ENCODE assay signal across 1 cellular context in the genomic region with DNA sequence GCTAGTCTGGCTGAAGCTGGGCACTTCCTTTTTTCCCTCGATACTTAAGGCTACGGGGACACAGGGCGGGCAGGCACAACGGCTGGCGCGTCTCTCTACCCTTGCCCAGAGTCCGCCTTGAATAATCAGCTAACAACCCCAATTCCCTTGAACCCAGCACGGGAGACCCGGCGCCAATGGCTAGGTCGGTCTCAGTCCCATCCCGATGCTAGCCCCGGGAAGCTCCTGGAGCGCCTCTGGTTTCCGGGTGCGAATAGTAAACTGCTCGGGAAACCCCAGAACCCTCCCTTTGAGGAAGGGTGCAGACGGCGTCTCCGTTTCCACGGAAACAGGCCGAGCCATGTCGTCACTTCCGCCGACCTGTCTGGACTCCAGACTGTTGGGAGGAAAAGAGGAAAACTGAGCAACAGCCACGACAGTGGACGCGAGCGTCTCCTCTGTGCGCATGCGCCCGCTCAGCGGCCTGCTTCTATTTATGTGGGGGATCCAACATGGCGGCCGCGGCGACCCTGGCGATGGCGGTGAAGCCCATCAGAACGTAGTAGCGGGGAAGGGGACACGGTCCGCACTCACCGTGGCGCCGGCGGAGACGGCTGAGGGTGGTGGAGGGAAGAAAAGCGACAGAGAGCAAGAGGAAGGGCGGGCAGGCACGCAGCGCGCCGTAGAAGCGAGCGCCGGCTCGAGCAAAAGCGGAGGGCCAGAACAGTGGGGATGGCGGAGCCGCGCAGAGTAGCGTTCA.
TF ChIP-seq lines count a peak whose summit lies in the region.

A gene (plus strand): TSS at position 464 of the 739 bp plus-strand sequence. CDS start 248 bp downstream, at position 712.

TF ChIP-seq in neural cell, 6 proteins besides CTCF, POLR2A, EP300 and RAD21 (continued from another document):
- TF ChIP-seq, protein P1, sequence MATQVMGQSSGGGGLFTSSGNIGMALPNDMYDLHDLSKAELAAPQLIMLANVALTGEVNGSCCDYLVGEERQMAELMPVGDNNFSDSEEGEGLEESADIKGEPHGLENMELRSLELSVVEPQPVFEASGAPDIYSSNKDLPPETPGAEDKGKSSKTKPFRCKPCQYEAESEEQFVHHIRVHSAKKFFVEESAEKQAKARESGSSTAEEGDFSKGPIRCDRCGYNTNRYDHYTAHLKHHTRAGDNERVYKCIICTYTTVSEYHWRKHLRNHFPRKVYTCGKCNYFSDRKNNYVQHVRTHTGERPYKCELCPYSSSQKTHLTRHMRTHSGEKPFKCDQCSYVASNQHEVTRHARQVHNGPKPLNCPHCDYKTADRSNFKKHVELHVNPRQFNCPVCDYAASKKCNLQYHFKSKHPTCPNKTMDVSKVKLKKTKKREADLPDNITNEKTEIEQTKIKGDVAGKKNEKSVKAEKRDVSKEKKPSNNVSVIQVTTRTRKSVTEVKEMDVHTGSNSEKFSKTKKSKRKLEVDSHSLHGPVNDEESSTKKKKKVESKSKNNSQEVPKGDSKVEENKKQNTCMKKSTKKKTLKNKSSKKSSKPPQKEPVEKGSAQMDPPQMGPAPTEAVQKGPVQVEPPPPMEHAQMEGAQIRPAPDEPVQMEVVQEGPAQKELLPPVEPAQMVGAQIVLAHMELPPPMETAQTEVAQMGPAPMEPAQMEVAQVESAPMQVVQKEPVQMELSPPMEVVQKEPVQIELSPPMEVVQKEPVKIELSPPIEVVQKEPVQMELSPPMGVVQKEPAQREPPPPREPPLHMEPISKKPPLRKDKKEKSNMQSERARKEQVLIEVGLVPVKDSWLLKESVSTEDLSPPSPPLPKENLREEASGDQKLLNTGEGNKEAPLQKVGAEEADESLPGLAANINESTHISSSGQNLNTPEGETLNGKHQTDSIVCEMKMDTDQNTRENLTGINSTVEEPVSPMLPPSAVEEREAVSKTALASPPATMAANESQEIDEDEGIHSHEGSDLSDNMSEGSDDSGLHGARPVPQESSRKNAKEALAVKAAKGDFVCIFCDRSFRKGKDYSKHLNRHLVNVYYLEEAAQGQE (IDR thresholded peaks at IDR 0.05; ENCODE audit: borderline replicate concordance): peak; percentile 83
